In genomic region chr12:96441811-96442210, GRCh38 we compare ENCODE assay signal across 16 cellular contexts. TPM values are rescaled to one million over a fixed set of nuclear protein-coding genes. Genes with fewer than 3 reads are reported as not detected.
DNase-seq lines count a peak whose midpoint lies in the region; ATAC-seq, FAIRE-seq and TF ChIP-seq lines count a peak whose summit lies in the region.
"Had no signal": no experiment of that assay in that cellular context is flagged by ENCODE, and none has a peak within 500 bp of the region (broad histone marks: within the 10 kb centered on the region; RNA-seq: fewer than 3 reads in every experiment).

No MANE protein-coding gene starts in this region.

- DNase-seq in activated naive CD4-positive, alpha-beta T cell treated with anti-CD3 and anti-CD28 coated beads, Interleukin-2, amount 10 ng/mL, durations not matched to agents 7 days and 5 days, result no peak
- no peak for DNase-seq in activated naive CD4-positive, alpha-beta T cell treated with anti-CD3 and anti-CD28 coated beads, Interleukin-2, amount 50 U/mL, for 72 hours (ENCODE audit: low spot score in 2 of 2)
- DNase-seq in IMR-90, result no peak
- no peak for DNase-seq in activated naive CD8-positive, alpha-beta T cell treated with anti-CD3 and anti-CD28 coated beads, Interleukin-2, amount 10 ng/mL, durations not matched to agents 7 days and 5 days
- DNase-seq in natural killer cell treated with Interleukin-12 subunit alpha and Interleukin-12 subunit beta and Interleukin-15 and Interleukin-18, amount 100 ng/mL, for 72 hours (ENCODE audit: low spot score), result no peak
- DNase-seq in RCC 7860 (ENCODE audit: low spot score), result no peak
- no peak for DNase-seq in osteoblast (ENCODE audit: insufficient read length, low spot score, missing footprints)
- DNase-seq: AML-193, GOT3, KG1, NCI-H1092, NCI-H1694, NCI-H446 treated with DMSO at 0.1 percent for 48 hours, NCI-H748 treated with DMSO at 0.1 percent for 48 hours, PC-9 had no signal

- BruUV-seq in IMR-90 (replicated peaks; lab: Mats Ljungman, UMichigan), result no TSS peak

- H3K79me1 ChIP-seq in IMR-90 (ENCODE audit: low read depth in 1 of 2, low read length in 2 of 2), result no peaks in the 10 kb centered on the region

- no peak overlapping the region for H4K91ac ChIP-seq in IMR-90 (ENCODE audit: insufficient read depth, low read depth, low read length)

- intact Hi-C loops in IMR-90 (cut with micrococcal nuclease), result no loop called here

- no peak overlapping the region; the same call in 2 of the 3 replicates for H2BK15ac ChIP-seq in IMR-90 (ENCODE audit: low read depth, low read length)

- no peaks in the 10 kb centered on the region for H4K20me1 ChIP-seq in IMR-90 (ENCODE audit: insufficient read depth, low read length)
- no peaks in the 10 kb centered on the region for H4K20me1 ChIP-seq in osteoblast (ENCODE audit: insufficient read depth, low read length)

- no peaks in the 10 kb centered on the region for H3K36me3 ChIP-seq in IMR-90 (ENCODE audit: control insufficient read depth, insufficient read depth, low read length)
- no peaks in the 10 kb centered on the region for H3K36me3 ChIP-seq in osteoblast (ENCODE audit: insufficient read depth, low read length)

- no peak for ATAC-seq in activated naive CD4-positive, alpha-beta T cell treated with anti-CD3 and anti-CD28 coated beads, Interleukin-2, amount 50 U/mL, for 72 hours
- ATAC-seq in IMR-90 (ENCODE audit: low read depth), result no peak
- no peak for ATAC-seq in activated naive CD8-positive, alpha-beta T cell treated with anti-CD3 and anti-CD28 coated beads, Interleukin-2, amount 10 ng/mL, durations not matched to agents 7 days and 5 days (ENCODE audit: low read depth)
- no peak for ATAC-seq in natural killer cell treated with Interleukin-12 subunit alpha and Interleukin-12 subunit beta and Interleukin-15 and Interleukin-18, amount 100 ng/mL, for 72 hours

- H3K23ac ChIP-seq in IMR-90 (ENCODE audit: low read depth, low read length), result no peak overlapping the region

- no peak for FAIRE-seq in RCC 7860 (lab: Jason Lieb, UNC)

- no peak overlapping the region for H2AK9ac ChIP-seq in IMR-90 (replicated peaks; ENCODE audit: low read depth, low read length, poor library complexity)

- in situ Hi-C loops in IMR-90 (cut with MboI; ENCODE audit: low sequenced_read_pairs), result no loop called here

- no peak overlapping the region for H4K8ac ChIP-seq in IMR-90 (ENCODE audit: low read depth in 2 of 2, low read length in 2 of 2)

- peaks cover 63% of the 10 kb centered on the region for H3K4me1 Mint-ChIP-seq in activated naive CD4-positive, alpha-beta T cell treated with anti-CD3 and anti-CD28 coated beads, Interleukin-2, amount 10 ng/mL, durations not matched to agents 7 days and 5 days
- peaks cover 42% of the 10 kb centered on the region for H3K4me1 Mint-ChIP-seq in activated naive CD8-positive, alpha-beta T cell treated with anti-CD3 and anti-CD28 coated beads, Interleukin-2, amount 10 ng/mL, durations not matched to agents 7 days and 5 days
- H3K4me1 Mint-ChIP-seq in natural killer cell treated with Interleukin-12 subunit alpha and Interleukin-12 subunit beta and Interleukin-15 and Interleukin-18, amount 100 ng/mL, for 72 hours (ENCODE audit: low read depth in 2 of 2), result peaks cover 42 to 52% of the 10 kb centered on the region in 2 donors

- H3K9me3 Mint-ChIP-seq in activated naive CD4-positive, alpha-beta T cell treated with anti-CD3 and anti-CD28 coated beads, Interleukin-2, amount 10 ng/mL, durations not matched to agents 7 days and 5 days, result peaks cover 11% of the 10 kb centered on the region
- H3K9me3 Mint-ChIP-seq in activated naive CD4-positive, alpha-beta T cell treated with anti-CD3 and anti-CD28 coated beads, Interleukin-2, amount 50 U/mL, for 72 hours, result peaks cover 0 to 4% of the 10 kb centered on the region in 2 donors
- H3K9me3 Mint-ChIP-seq in activated naive CD8-positive, alpha-beta T cell treated with anti-CD3 and anti-CD28 coated beads, Interleukin-2, amount 10 ng/mL, durations not matched to agents 7 days and 5 days, result peaks cover 4% of the 10 kb centered on the region
- peaks cover 5% of the 10 kb centered on the region for H3K9me3 Mint-ChIP-seq in natural killer cell treated with Interleukin-12 subunit alpha and Interleukin-12 subunit beta and Interleukin-15 and Interleukin-18, amount 100 ng/mL, for 72 hours

- TF ChIP-seq POLR2A in IMR-90 (IDR thresholded peaks at IDR 0.05; ENCODE audit: low read depth, low read length), result no peak

- H3K4me1 ChIP-seq in IMR-90 (ENCODE audit: control insufficient read depth, insufficient read depth, low read length), result peaks cover 17% of the 10 kb centered on the region
- peaks cover 29% of the 10 kb centered on the region for H3K4me1 ChIP-seq in osteoblast (ENCODE audit: insufficient read depth, low read length)

- H3K27me3 ChIP-seq in IMR-90 (ENCODE audit: control insufficient read depth, insufficient read depth, low read length) (no peaks in the 10 kb centered on the region), osteoblast (ENCODE audit: insufficient read depth, low read length) (no peaks in the 10 kb centered on the region)

- no peaks in the 10 kb centered on the region for H3K9me3 ChIP-seq in IMR-90 (ENCODE audit: control insufficient read depth, insufficient read depth, low read length)
- H3K9me3 ChIP-seq in osteoblast (ENCODE audit: low read depth, low read length), result no peaks in the 10 kb centered on the region

- H2BK120ac ChIP-seq in IMR-90 (ENCODE audit: low read depth, low read length), result peak overlapping the region; percentile 19; the same call in 1 of the 2 replicates

- dilution Hi-C loops in IMR-90 (cut with HindIII; ENCODE audit: low sequenced_read_pairs, unreplicated experiment), result no loop called here

- no peak for TF ChIP-seq RAD21 in IMR-90 (IDR thresholded peaks at IDR 0.05; ENCODE audit: low read length)

- H3K9me1 ChIP-seq in IMR-90 (ENCODE audit: insufficient read depth, low read length), result peaks cover 8% of the 10 kb centered on the region

- H3K36me3 Mint-ChIP-seq in activated naive CD4-positive, alpha-beta T cell treated with anti-CD3 and anti-CD28 coated beads, Interleukin-2, amount 10 ng/mL, durations not matched to agents 7 days and 5 days, result peaks cover 9% of the 10 kb centered on the region
- H3K36me3 Mint-ChIP-seq in activated naive CD4-positive, alpha-beta T cell treated with anti-CD3 and anti-CD28 coated beads, Interleukin-2, amount 50 U/mL, for 72 hours, result peaks cover 0 to 6% of the 10 kb centered on the region in 2 donors
- peaks cover 5% of the 10 kb centered on the region for H3K36me3 Mint-ChIP-seq in activated naive CD8-positive, alpha-beta T cell treated with anti-CD3 and anti-CD28 coated beads, Interleukin-2, amount 10 ng/mL, durations not matched to agents 7 days and 5 days
- no peaks in the 10 kb centered on the region for H3K36me3 Mint-ChIP-seq in natural killer cell treated with Interleukin-12 subunit alpha and Interleukin-12 subunit beta and Interleukin-15 and Interleukin-18, amount 100 ng/mL, for 72 hours

- peak overlapping the region; percentile 56; the same call in 1 of the 2 replicates for H2AK5ac ChIP-seq in IMR-90 (ENCODE audit: low read depth, low read length)

- POLR2A ChIA-PET in IMR-90 (lab: Charles Lee; ENCODE audit: unreplicated experiment), result no interaction called here
- POLR2A ChIA-PET in activated naive CD8-positive, alpha-beta T cell treated with anti-CD3 and anti-CD28 coated beads, Interleukin-2, amount 10 ng/mL, durations not matched to agents 7 days and 5 days (lab: Charles Lee), result no interaction called here

- H3K56ac ChIP-seq in IMR-90 (ENCODE audit: extremely low read depth, insufficient read depth, low read length), result no peak overlapping the region

- TF ChIP-seq CTCF in IMR-90 (conservative IDR thresholded peaks at IDR 0.05; ENCODE audit: low read depth, low read length), result no peak
- no peak for TF ChIP-seq CTCF in osteoblast (IDR thresholded peaks at IDR 0.05; ENCODE audit: extremely low read depth, low read depth, low read length)

- H3K4me3 ChIP-seq in IMR-90 (ENCODE audit: insufficient read depth, low read depth, low read length) (no peak overlapping the region), osteoblast (ENCODE audit: insufficient read depth, low read length) (no peak overlapping the region)
- H3K4me3 ChIP-seq: PC-9 had no signal

- no peak overlapping the region for H3K4ac ChIP-seq in IMR-90 (ENCODE audit: low read depth, low read length)

- H3K4me3 Mint-ChIP-seq in activated naive CD4-positive, alpha-beta T cell treated with anti-CD3 and anti-CD28 coated beads, Interleukin-2, amount 10 ng/mL, durations not matched to agents 7 days and 5 days, result no peak overlapping the region
- H3K4me3 Mint-ChIP-seq in activated naive CD8-positive, alpha-beta T cell treated with anti-CD3 and anti-CD28 coated beads, Interleukin-2, amount 10 ng/mL, durations not matched to agents 7 days and 5 days, result no peak overlapping the region
- H3K4me3 Mint-ChIP-seq in natural killer cell treated with Interleukin-12 subunit alpha and Interleukin-12 subunit beta and Interleukin-15 and Interleukin-18, amount 100 ng/mL, for 72 hours, result peak overlapping the region; percentile 6

- H3K27ac ChIP-seq in IMR-90 (ENCODE audit: insufficient read depth, low read length) (no peak overlapping the region), osteoblast (ENCODE audit: low read depth, low read length) (no peak overlapping the region)
- H3K27ac ChIP-seq: HL-60, PC-9 had no signal

- H2AFZ ChIP-seq in IMR-90 (replicated peaks; ENCODE audit: low read length, poor library complexity), result no peak overlapping the region
- no peak overlapping the region for H2AFZ ChIP-seq in osteoblast (ENCODE audit: low read length)
- H2AFZ ChIP-seq: PC-9 had no signal

- H2BK5ac ChIP-seq in IMR-90 (ENCODE audit: low read depth, low read length, poor library complexity, severe bottlenecking), result no peak overlapping the region

- H3K14ac ChIP-seq in IMR-90 (replicated peaks; ENCODE audit: low read depth, low read length), result no peak overlapping the region

- H3K79me2 ChIP-seq in osteoblast (ENCODE audit: insufficient read depth, low read length), result no peaks in the 10 kb centered on the region

- H3K18ac ChIP-seq in IMR-90 (ENCODE audit: low read depth, low read length), result no peak overlapping the region

- H4K5ac ChIP-seq in IMR-90 (ENCODE audit: low read depth, low read length), result no peak overlapping the region

- H3K9ac ChIP-seq in IMR-90 (ENCODE audit: low read depth, low read length), result no peak overlapping the region

- no peak overlapping the region for H2BK20ac ChIP-seq in IMR-90 (ENCODE audit: low read depth, low read length)

- peak overlapping the region; percentile 15 for H3K27ac Mint-ChIP-seq in activated naive CD4-positive, alpha-beta T cell treated with anti-CD3 and anti-CD28 coated beads, Interleukin-2, amount 10 ng/mL, durations not matched to agents 7 days and 5 days
- no peak overlapping the region for H3K27ac Mint-ChIP-seq in activated naive CD4-positive, alpha-beta T cell treated with anti-CD3 and anti-CD28 coated beads, Interleukin-2, amount 50 U/mL, for 72 hours
- H3K27ac Mint-ChIP-seq in activated naive CD8-positive, alpha-beta T cell treated with anti-CD3 and anti-CD28 coated beads, Interleukin-2, amount 10 ng/mL, durations not matched to agents 7 days and 5 days, result peak overlapping the region; percentile 72
- peak overlapping the region; percentile 38 to 66 for H3K27ac Mint-ChIP-seq in natural killer cell treated with Interleukin-12 subunit alpha and Interleukin-12 subunit beta and Interleukin-15 and Interleukin-18, amount 100 ng/mL, for 72 hours

- CTCF ChIA-PET in activated naive CD4-positive, alpha-beta T cell treated with anti-CD3 and anti-CD28 coated beads, Interleukin-2, amount 10 ng/mL, durations not matched to agents 7 days and 5 days (lab: Charles Lee), result no interaction called here
- CTCF ChIA-PET in IMR-90 (lab: Yijun Ruan, JAX), result no interaction called here

- H3K27me3 Mint-ChIP-seq in activated naive CD4-positive, alpha-beta T cell treated with anti-CD3 and anti-CD28 coated beads, Interleukin-2, amount 10 ng/mL, durations not matched to agents 7 days and 5 days, result no peaks in the 10 kb centered on the region
- no peaks in the 10 kb centered on the region for H3K27me3 Mint-ChIP-seq in activated naive CD8-positive, alpha-beta T cell treated with anti-CD3 and anti-CD28 coated beads, Interleukin-2, amount 10 ng/mL, durations not matched to agents 7 days and 5 days
- H3K27me3 Mint-ChIP-seq in natural killer cell treated with Interleukin-12 subunit alpha and Interleukin-12 subunit beta and Interleukin-15 and Interleukin-18, amount 100 ng/mL, for 72 hours, result no peaks in the 10 kb centered on the region

- no CpG with 5 or more reads among the region's 3 CpGs for WGBS in IMR-90 (ENCODE audit: extremely low coverage in 2 of 2, insufficient read length in 1 of 2), 2 experiments

- H3K4me2 ChIP-seq in IMR-90 (ENCODE audit: low read depth, low read length) (no peak overlapping the region), osteoblast (ENCODE audit: insufficient read depth, low read length) (no peak overlapping the region)
- H3K4me2 ChIP-seq: PC-9 had no signal

RNA-seq across cellular contexts. Expression of gene CDK17, which starts 41.6 kb away (rescaled TPM):
- total RNA-seq in activated naive CD4-positive, alpha-beta T cell treated with anti-CD3 and anti-CD28 coated beads, Interleukin-2, amount 50 U/mL, for 72 hours, result 10 to 100 TPM; 43.5 to 51.0 TPM
- total RNA-seq in IMR-90 (2012; rRNA removed), result 50.2 and 58.9 TPM in 2 replicates
- polyA plus RNA-seq in IMR-90 (2012; rRNA removed), result 14.5 and 15.4 TPM in 2 replicates
- 6.0 and 8.4 TPM in 2 replicates for polyA plus RNA-seq in IMR-90 (2012; cell fraction: cytosol; rRNA removed)
- polyA plus RNA-seq in IMR-90 (2012; cell fraction: nucleus; rRNA removed; ENCODE audit: low replicate concordance), result 8.1 and 41.6 TPM in 2 replicates
- total RNA-seq in activated naive CD8-positive, alpha-beta T cell treated with anti-CD3 and anti-CD28 coated beads, Interleukin-2, amount 10 ng/mL, durations not matched to agents 7 days and 5 days, result 10 to 100 TPM; 51.7 to 60.6 TPM
- total RNA-seq in natural killer cell treated with Interleukin-12 subunit alpha and Interleukin-12 subunit beta and Interleukin-15 and Interleukin-18, amount 100 ng/mL, for 72 hours, result 10 to 100 TPM; 66.9 to 82.1 TPM
- 64.8 and 68.0 TPM in 2 replicates for total RNA-seq in osteoblast

RNA-seq across cellular contexts. Expression of gene CFAP54, which starts 47.6 kb away (rescaled TPM):
- total RNA-seq in activated naive CD4-positive, alpha-beta T cell treated with anti-CD3 and anti-CD28 coated beads, Interleukin-2, amount 50 U/mL, for 72 hours, result under 1 TPM; 0.30 to 0.31 TPM
- total RNA-seq in IMR-90 (2012; rRNA removed) (0.18 and 0.28 TPM in 2 replicates), osteoblast (2.2 and 3.2 TPM in 2 replicates)
- 0.19 and 0.41 TPM in 2 replicates for polyA plus RNA-seq in IMR-90 (2012; rRNA removed)
- polyA plus RNA-seq in IMR-90 (2012; cell fraction: cytosol; rRNA removed), result 0.38 and 0.88 TPM in 2 replicates
- polyA plus RNA-seq in IMR-90 (2012; cell fraction: nucleus; rRNA removed; ENCODE audit: low replicate concordance), result 0.35 and 0.91 TPM in 2 replicates
- 1 to 10 TPM in 1 of 2 experiments, under 1 TPM in 1; 0.94 to 1.8 TPM for total RNA-seq in activated naive CD8-positive, alpha-beta T cell treated with anti-CD3 and anti-CD28 coated beads, Interleukin-2, amount 10 ng/mL, durations not matched to agents 7 days and 5 days
- under 1 TPM; 0.14 to 0.50 TPM for total RNA-seq in natural killer cell treated with Interleukin-12 subunit alpha and Interleukin-12 subunit beta and Interleukin-15 and Interleukin-18, amount 100 ng/mL, for 72 hours

Comparison
In these comparisons a context has a peak if more than half of its experiments do, and no peak if none do; other contexts are left out.
1. H3K27ac Mint-ChIP-seq: peak in activated naive CD4-positive, alpha-beta T cell treated with anti-CD3 and anti-CD28 coated beads, Interleukin-2, amount 10 ng/mL, durations not matched to agents 7 days and 5 days (single experiment), activated naive CD8-positive, alpha-beta T cell treated with anti-CD3 and anti-CD28 coated beads, Interleukin-2, amount 10 ng/mL, durations not matched to agents 7 days and 5 days (single experiment) and natural killer cell treated with Interleukin-12 subunit alpha and Interleukin-12 subunit beta and Interleukin-15 and Interleukin-18, amount 100 ng/mL, for 72 hours (2 of 2); none in activated naive CD4-positive, alpha-beta T cell treated with anti-CD3 and anti-CD28 coated beads, Interleukin-2, amount 50 U/mL, for 72 hours (0 of 2).